In genomic region chr15:64381000-64381751, GRCh38 we compare ENCODE assay signal across 8 cellular contexts. TPM values are rescaled to one million over a fixed set of nuclear protein-coding genes. Genes with fewer than 3 reads are reported as not detected.
DNase-seq lines count a peak whose midpoint lies in the region; ATAC-seq and TF ChIP-seq lines count a peak whose summit lies in the region.

TSS of gene PCLAF (minus strand) at chr15:64381441. CDS start at chr15:64381371, 70 bp downstream.

- WGBS in gastroesophageal sphincter (ENCODE audit: low coverage in 1 of 2), 2 donors: 0% methylated on average over 6 to 14 of the region's 38 CpGs

- H3K4me1 ChIP-seq in gastroesophageal sphincter (peaks cover 0 to 15% (median 4%) of the 10 kb centered on the region in 3 donors), neutrophil (ENCODE audit: control insufficient read depth in 1 of 2, insufficient read depth in 1 of 2, low read depth in 1 of 2, low read length in 1 of 2) (peaks cover 9 to 13% of the 10 kb centered on the region in 2 experiments)

- H3K27ac ChIP-seq in gastroesophageal sphincter: no peak within 1 kb of the TSS
- H3K27ac ChIP-seq in neutrophil: peak within 1 kb of the TSS; percentile 66
- no peak within 1 kb of the TSS for H3K27ac ChIP-seq in substantia nigra (ENCODE audit: low read depth, low read length, poor library complexity, severe bottlenecking)

- peak; percentile 97 for ATAC-seq in HG02571 (IDR thresholded peaks at IDR 0.05; ENCODE audit: unreplicated experiment)
- peak; percentile 98 for ATAC-seq in gastroesophageal sphincter

- H3K27me3 ChIP-seq in gastroesophageal sphincter (no peaks in the 10 kb centered on the region), neutrophil (no peaks in the 10 kb centered on the region)

- TF ChIP-seq CTCF in NB4 (IDR thresholded peaks at IDR 0.05; ENCODE audit: low read depth, low read length): no peak
- TF ChIP-seq CTCF in gastroesophageal sphincter (IDR thresholded peaks at IDR 0.05): no peak
- TF ChIP-seq CTCF in neutrophil (IDR thresholded peaks at IDR 0.05): peak; percentile 16

- no peaks in the 10 kb centered on the region for H3K36me3 ChIP-seq in gastroesophageal sphincter
- H3K36me3 ChIP-seq in neutrophil: no peaks in the 10 kb centered on the region

- H3K4me3 ChIP-seq in GM08714 (ENCODE audit: low read length): peak within 1 kb of the TSS; percentile 80
- peak within 1 kb of the TSS; percentile 92 for H3K4me3 ChIP-seq in NB4 (ENCODE audit: low read depth, low read length)
- H3K4me3 ChIP-seq in gastroesophageal sphincter: peak within 1 kb of the TSS; percentile 38 to 53
- H3K4me3 ChIP-seq in neutrophil (ENCODE audit: low read depth in 1 of 2, low read length in 1 of 2): peak within 1 kb of the TSS; percentile 68 to 78

- H3K9me3 ChIP-seq in gastroesophageal sphincter (no peaks in the 10 kb centered on the region), neutrophil (no peaks in the 10 kb centered on the region)

- no peak for TF ChIP-seq EP300 in gastroesophageal sphincter (IDR thresholded peaks at IDR 0.05)

- TF ChIP-seq POLR2A in NB4 (IDR thresholded peaks at IDR 0.05; ENCODE audit: extremely low read depth, insufficient read length): peak; percentile 90
- no peak for TF ChIP-seq POLR2A in gastroesophageal sphincter (IDR thresholded peaks at IDR 0.05)

- DNase-seq in NB4 (ENCODE audit: low read depth): peak; percentile 99
- DNase-seq in SK-N-DZ (ENCODE audit: low spot score): peak; percentile 98
- peak; percentile 95 for DNase-seq in activated naive CD4-positive, alpha-beta T cell treated with Interleukin-2 at 50 U/mL for 16 hours
- peak; percentile 21 to 95 (median 87) for DNase-seq in substantia nigra (lab: John Stamatoyannopoulos, UW)

RNA-seq across cellular contexts. Expression of gene PCLAF, which starts in this region (rescaled TPM):
- 150 and 153 TPM in 2 replicates for polyA plus RNA-seq in SK-N-DZ (2014; cell fraction: cytosol; rRNA removed)
- polyA plus RNA-seq in SK-N-DZ (2014; cell fraction: nucleus; rRNA removed): 90.9 and 130 TPM in 2 replicates
- total RNA-seq in gastroesophageal sphincter: 1 to 10 TPM in 1 of 4 donors, not detected in 3; 2.4 TPM
